In genomic region chr20:44364780-44365179, GRCh38 we compare ENCODE assay signal across 32 cellular contexts. TPM values are rescaled to one million over a fixed set of nuclear protein-coding genes. Genes with fewer than 3 reads are reported as not detected.
"Had no signal": no experiment of that assay in that cellular context is flagged by ENCODE, and none has a peak within 500 bp of the region (broad histone marks: within the 10 kb centered on the region; RNA-seq: fewer than 3 reads in every experiment).

No MANE protein-coding gene starts in this region.

- H3K9me3 Mint-ChIP-seq: naive thymus-derived CD8-positive, alpha-beta T cell; natural killer cell treated with Interleukin-12 subunit alpha and Interleukin-12 subunit beta and Interleukin-15 and Interleukin-18, amount 100 ng/mL, for 72 hours; nephron progenitor cell; stimulated activated memory B cell treated with anti-CD40 and anti-IgM and Interleukin-4, amounts not matched to agents 10 μg/mL and 1 μg/mL and 100 μg/mL, for 72 hours; stimulated activated naive CD8-positive, alpha-beta T cell treated with anti-CD3 and anti-CD28 coated beads, Interleukin-15, amount 100 ng/mL, for 72 hours; type B pancreatic cell had no signal

- H3K4me1 Mint-ChIP-seq: nephron progenitor cell; neural crest cell; stimulated activated memory B cell treated with anti-CD40 and anti-IgM and Interleukin-4, amounts not matched to agents 10 μg/mL and 1 μg/mL and 100 μg/mL, for 72 hours; stimulated activated naive CD8-positive, alpha-beta T cell treated with anti-CD3 and anti-CD28 coated beads, Interleukin-15, amount 100 ng/mL, for 72 hours had no signal

- H3K27me3 Mint-ChIP-seq: progenitor cell of endocrine pancreas; stimulated activated memory B cell treated with anti-CD40 and anti-IgM and Interleukin-4, amounts not matched to agents 10 μg/mL and 1 μg/mL and 100 μg/mL, for 72 hours; stimulated activated naive CD8-positive, alpha-beta T cell treated with anti-CD3 and anti-CD28 coated beads, Interleukin-15, amount 100 ng/mL, for 72 hours had no signal

- H3K27ac Mint-ChIP-seq: natural killer cell treated with Interleukin-12 subunit alpha and Interleukin-12 subunit beta and Interleukin-15 and Interleukin-18, amount 100 ng/mL, for 72 hours; nephron progenitor cell; stimulated activated memory B cell treated with anti-CD40 and anti-IgM and Interleukin-4, amounts not matched to agents 10 μg/mL and 1 μg/mL and 100 μg/mL, for 72 hours; stimulated activated naive CD8-positive, alpha-beta T cell treated with anti-CD3 and anti-CD28 coated beads, Interleukin-15, amount 100 ng/mL, for 72 hours; type B pancreatic cell had no signal

- H3K4me3 Mint-ChIP-seq: naive thymus-derived CD8-positive, alpha-beta T cell; natural killer cell treated with Interleukin-12 subunit alpha and Interleukin-12 subunit beta and Interleukin-15 and Interleukin-18, amount 100 ng/mL, for 72 hours; nephron progenitor cell; neural crest cell; stimulated activated memory B cell treated with anti-CD40 and anti-IgM and Interleukin-4, amounts not matched to agents 10 μg/mL and 1 μg/mL and 100 μg/mL, for 72 hours; stimulated activated naive CD8-positive, alpha-beta T cell treated with anti-CD3 and anti-CD28 coated beads, Interleukin-15, amount 100 ng/mL, for 72 hours; type B pancreatic cell had no signal

- DNase-seq: naive thymus-derived CD8-positive, alpha-beta T cell; nephron progenitor cell; occipital lobe; ovary; posterior cingulate gyrus; psoas muscle; right cardiac atrium; spleen; stimulated activated CD4-positive, alpha-beta T cell treated with anti-CD3 and anti-CD28 coated beads, Interleukin-12 subunit alpha, Interleukin-12 subunit beta, amount 100 ng/mL, for 4 hours; stimulated activated CD4-positive, alpha-beta T cell treated with anti-CD3 and anti-CD28 coated beads, Interleukin-1b, Interleukin-23, amount 100 ng/mL, for 48 hours; stimulated activated CD4-positive, alpha-beta T cell treated with anti-CD3 and anti-CD28 coated beads, Interleukin-4, amount 100 ng/mL, for 1 hour; stimulated activated CD4-positive, alpha-beta T cell treated with anti-CD3 and anti-CD28 coated beads, Interleukin-4, amount 100 ng/mL, for 4 hours; stimulated activated CD8-positive, alpha-beta memory T cell treated with anti-CD3 and anti-CD28 coated beads, Interleukin-4, amount 100 ng/mL, for 48 hours; stimulated activated naive CD4-positive, alpha-beta T cell; stimulated activated naive CD8-positive, alpha-beta T cell treated with anti-CD3 and anti-CD28 coated beads, Interleukin-15, amount 100 ng/mL, for 72 hours; stimulated activated naive CD8-positive, alpha-beta T cell treated with anti-CD3 and anti-CD28 coated beads, Interleukin-15, Interleukin-2, amounts not matched to agents 100 U/mL and 50 U/mL, for 24 hours; substantia nigra; testis; transverse colon; upper lobe of right lung; uterus had no signal

- ATAC-seq: naive thymus-derived CD8-positive, alpha-beta T cell; natural killer cell treated with Interleukin-12 subunit alpha and Interleukin-12 subunit beta and Interleukin-15 and Interleukin-18, amount 100 ng/mL, for 72 hours; psoas muscle; right cardiac atrium; sciatic nerve; stimulated activated memory B cell treated with anti-CD40 and anti-IgM and Interleukin-4, amounts not matched to agents 10 μg/mL and 1 μg/mL and 100 μg/mL, for 72 hours; stimulated activated naive CD8-positive, alpha-beta T cell treated with anti-CD3 and anti-CD28 coated beads, Interleukin-15, amount 100 ng/mL, for 72 hours; stimulated activated naive CD8-positive, alpha-beta T cell treated with anti-CD3 and anti-CD28 coated beads, Interleukin-15, Interleukin-2, amounts not matched to agents 100 U/mL and 50 U/mL, for 24 hours; upper lobe of right lung had no signal

- H3K36me3 Mint-ChIP-seq: naive thymus-derived CD8-positive, alpha-beta T cell; natural killer cell treated with Interleukin-12 subunit alpha and Interleukin-12 subunit beta and Interleukin-15 and Interleukin-18, amount 100 ng/mL, for 72 hours; stimulated activated memory B cell treated with anti-CD40 and anti-IgM and Interleukin-4, amounts not matched to agents 10 μg/mL and 1 μg/mL and 100 μg/mL, for 72 hours; type B pancreatic cell had no signal

RNA-seq across cellular contexts. Expression of gene HNF4A, which starts 9.3 kb away (rescaled TPM):
- total RNA-seq: naive thymus-derived CD8-positive, alpha-beta T cell; natural killer cell treated with Interleukin-12 subunit alpha and Interleukin-12 subunit beta and Interleukin-15 and Interleukin-18, amount 100 ng/mL, for 72 hours; neural crest cell; occipital lobe; osteoblast; sciatic nerve; smooth muscle cell; spleen; suprapubic skin; urinary bladder had no signal

RNA-seq across cellular contexts. Expression of gene R3HDML, which starts 27.9 kb away (rescaled TPM):
- total RNA-seq: naive thymus-derived CD8-positive, alpha-beta T cell; natural killer cell treated with Interleukin-12 subunit alpha and Interleukin-12 subunit beta and Interleukin-15 and Interleukin-18, amount 100 ng/mL, for 72 hours; neural crest cell; occipital lobe; osteoblast; ovary; progenitor cell of endocrine pancreas; psoas muscle; renal cortical epithelial cell; right cardiac atrium; sciatic nerve; smooth muscle cell; spleen; suprapubic skin; transverse colon; upper lobe of right lung; urinary bladder; uterus had no signal
